Comparison of ENCODE assay signal across 17 cellular contexts in the genomic region with DNA sequence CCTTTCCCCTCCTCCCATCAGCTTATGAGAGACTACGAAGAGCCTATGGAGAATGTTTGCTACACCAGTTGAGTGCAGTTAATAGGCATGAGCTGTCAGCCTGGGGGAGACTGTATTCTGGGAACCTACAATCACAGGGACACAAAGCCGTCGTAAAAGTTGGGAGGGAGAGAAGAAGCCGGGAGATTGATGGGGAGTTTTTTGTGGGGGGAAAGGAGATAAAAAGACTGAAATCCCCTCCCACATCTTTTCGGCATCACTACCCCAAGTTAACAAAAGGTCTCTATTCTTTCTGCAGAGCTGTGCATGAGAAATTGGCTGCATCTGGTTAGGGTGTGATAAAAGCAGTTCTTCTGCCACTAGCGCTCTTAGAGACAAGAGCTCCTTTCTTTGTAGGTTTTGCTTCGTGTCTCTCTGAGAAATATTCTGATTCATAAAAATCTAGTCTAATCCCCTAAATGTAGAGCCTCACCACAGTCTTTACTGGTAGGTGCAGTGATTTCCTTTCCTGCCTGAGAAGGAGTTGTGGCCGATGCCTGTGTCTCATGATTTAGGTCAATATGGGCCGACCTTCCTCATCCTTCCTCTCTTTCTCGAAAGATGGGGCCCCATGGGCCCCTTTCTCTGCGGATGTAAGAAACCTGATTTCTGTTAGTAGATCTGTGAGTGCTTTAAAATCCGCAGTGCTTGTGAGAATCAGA.
DNase-seq lines count a peak whose midpoint lies in the region; ATAC-seq and TF ChIP-seq lines count a peak whose summit lies in the region.
"Had no signal": no experiment of that assay in that cellular context is flagged by ENCODE, and none has a peak within 500 bp of the region (broad histone marks: within the 10 kb centered on the region; RNA-seq: fewer than 3 reads in every experiment).

No MANE protein-coding gene starts in this region.

- no peaks in the 10 kb centered on the region for H4K20me1 ChIP-seq in GM23248 (ENCODE audit: insufficient read depth)

- POLR2A ChIA-PET in CD8-positive, alpha-beta T cell (lab: Charles Lee): no interaction called here

- no peaks in the 10 kb centered on the region for H3K9me2 ChIP-seq in GM23248 (ENCODE audit: insufficient read depth)

- no peak overlapping the region for H2AFZ ChIP-seq in GM23248

- TF ChIP-seq CTCF in CD8-positive, alpha-beta T cell (IDR thresholded peaks at IDR 0.05): no peak
- no peak for TF ChIP-seq CTCF in progenitor cell of endocrine pancreas (IDR thresholded peaks at IDR 0.05; ENCODE audit: unreplicated experiment)

- no peak for ATAC-seq in CD8-positive, alpha-beta T cell
- no peak for ATAC-seq in HG03135 (IDR thresholded peaks at IDR 0.05; ENCODE audit: unreplicated experiment)
- ATAC-seq: right lobe of liver had no signal

- DNase-seq in CD8-positive, alpha-beta T cell: no peak
- DNase-seq in inferior parietal cortex (ENCODE audit: extremely low spot score): peak; percentile 19
- DNase-seq in progenitor cell of endocrine pancreas (ENCODE audit: low spot score, unreplicated experiment): no peak
- DNase-seq in SW480 (ENCODE audit: low spot score): no peak
- no peak for DNase-seq in GM23248
- no peak for DNase-seq in NCI-H345 treated with DMSO at 0.1 percent for 48 hours (lab: John Stamatoyannopoulos, UW; ENCODE audit: unreplicated experiment)
- DNase-seq: activated CD4-positive, CD25-positive, alpha-beta regulatory T cell; effector CD8-positive, alpha-beta T cell; NCI-H1105; NCI-H2107; NCI-H748 treated with DMSO at 0.1 percent for 48 hours; right lobe of liver; T-helper 2 cell had no signal

- no peaks in the 10 kb centered on the region for H3F3A ChIP-seq in GM23248 (ENCODE audit: insufficient read depth)

- intact Hi-C loops in CD8-positive, alpha-beta T cell (cut with DNase I, micrococcal nuclease): no loop called here

- CTCF ChIA-PET in CD8-positive, alpha-beta T cell (lab: Charles Lee): interaction anchor here (0.6 kb wide), 1 partner anchor 797 kb away, joined by 3 read pairs; no protein-coding TSS in a partner anchor

- peaks cover 33% of the 10 kb centered on the region for H3K36me3 ChIP-seq in CD8-positive, alpha-beta T cell (ENCODE audit: insufficient read depth, low read length)
- peaks cover 35% of the 10 kb centered on the region for H3K36me3 ChIP-seq in GM23248 (ENCODE audit: low read depth)

- H3K36me3 Mint-ChIP-seq in CD8-positive, alpha-beta T cell: peaks cover 72% of the 10 kb centered on the region
- H3K36me3 Mint-ChIP-seq in progenitor cell of endocrine pancreas (ENCODE audit: insufficient read depth): peaks cover 27% of the 10 kb centered on the region

- H3K4me1 ChIP-seq in CD8-positive, alpha-beta T cell (ENCODE audit: insufficient read depth, low read length): no peaks in the 10 kb centered on the region
- no peaks in the 10 kb centered on the region for H3K4me1 ChIP-seq in GM23248 (ENCODE audit: insufficient read depth)
- H3K4me1 ChIP-seq: right lobe of liver had no signal

- H3K4me1 Mint-ChIP-seq in CD8-positive, alpha-beta T cell (ENCODE audit: low read depth): no peaks in the 10 kb centered on the region
- no peaks in the 10 kb centered on the region for H3K4me1 Mint-ChIP-seq in progenitor cell of endocrine pancreas (ENCODE audit: low read depth)

- H3K9ac ChIP-seq in GM23248: no peak overlapping the region

- WGBS in GM23248 (ENCODE audit: low coverage in 1 of 2, low lambda C conversion rate in 2 of 2, missing lambda C conversion rate in 2 of 2), 2 experiments: 77 to 82% methylated on average over 12 of the region's 12 CpGs

- no peak overlapping the region for H3K4me2 ChIP-seq in GM23248 (ENCODE audit: unreplicated experiment)

- H3K27ac Mint-ChIP-seq in CD8-positive, alpha-beta T cell: peak overlapping the region; percentile 30
- H3K27ac Mint-ChIP-seq in progenitor cell of endocrine pancreas: peak overlapping the region; percentile 43
- H3K27ac Mint-ChIP-seq: activated T-helper 2 cell treated with anti-CD3 and anti-CD28 coated beads, Interferon-gamma antibody, Interleukin-2, Interleukin-4, amounts not matched to agents 10 μg/mL and 5 μg/mL and 100 μg/mL, durations not matched to agents 14 hours and 24 hours and 36 hours; stimulated activated naive CD8-positive, alpha-beta T cell treated with anti-CD3 and anti-CD28 coated beads, Interleukin-15, Interleukin-2, amounts not matched to agents 100 ng/mL and 50 ng/mL, for 24 hours had no signal

- no peaks in the 10 kb centered on the region for H3K9me3 Mint-ChIP-seq in CD8-positive, alpha-beta T cell
- no peaks in the 10 kb centered on the region for H3K9me3 Mint-ChIP-seq in progenitor cell of endocrine pancreas (ENCODE audit: low read depth)
- H3K9me3 Mint-ChIP-seq: activated T-helper 2 cell treated with anti-CD3 and anti-CD28 coated beads, Interferon-gamma antibody, Interleukin-2, Interleukin-4, amounts not matched to agents 10 μg/mL and 5 μg/mL and 100 μg/mL, durations not matched to agents 14 hours and 24 hours and 36 hours; stimulated activated naive CD8-positive, alpha-beta T cell treated with anti-CD3 and anti-CD28 coated beads, Interleukin-15, Interleukin-2, amounts not matched to agents 100 ng/mL and 50 ng/mL, for 24 hours had no signal

- no peak overlapping the region for H3K27ac ChIP-seq in CD8-positive, alpha-beta T cell (ENCODE audit: low read depth, low read length)
- H3K27ac ChIP-seq in angular gyrus (ENCODE audit: low read depth, low read length) (peak overlapping the region; percentile 48), GM23248 (no peak overlapping the region)
- H3K27ac ChIP-seq: right lobe of liver had no signal

- H3K9me3 ChIP-seq in CD8-positive, alpha-beta T cell (ENCODE audit: low read length): no peaks in the 10 kb centered on the region
- no peaks in the 10 kb centered on the region for H3K9me3 ChIP-seq in GM23248 (ENCODE audit: low read depth)
- H3K9me3 ChIP-seq: right lobe of liver had no signal

- no peak overlapping the region for H3K4me3 Mint-ChIP-seq in CD8-positive, alpha-beta T cell
- H3K4me3 Mint-ChIP-seq in progenitor cell of endocrine pancreas (ENCODE audit: low read depth): no peak overlapping the region
- H3K4me3 Mint-ChIP-seq: stimulated activated naive CD8-positive, alpha-beta T cell treated with anti-CD3 and anti-CD28 coated beads, Interleukin-15, Interleukin-2, amounts not matched to agents 100 ng/mL and 50 ng/mL, for 24 hours had no signal

- H3K79me2 ChIP-seq in GM23248 (ENCODE audit: insufficient read depth): no peaks in the 10 kb centered on the region

- in situ Hi-C loops in GM23248 (cut with MboI): no loop called here

- no peaks in the 10 kb centered on the region for H3K27me3 ChIP-seq in CD8-positive, alpha-beta T cell (ENCODE audit: insufficient read depth, low read length)
- no peaks in the 10 kb centered on the region for H3K27me3 ChIP-seq in GM23248 (replicated peaks; ENCODE audit: insufficient read depth)
- H3K27me3 ChIP-seq: right lobe of liver had no signal

- no peak overlapping the region for H3K4me3 ChIP-seq in CD8-positive, alpha-beta T cell (ENCODE audit: low read depth, low read length)
- H3K4me3 ChIP-seq in GM23248: no peak overlapping the region
- H3K4me3 ChIP-seq: right lobe of liver had no signal

- H3K27me3 Mint-ChIP-seq in CD8-positive, alpha-beta T cell (ENCODE audit: low read depth): no peaks in the 10 kb centered on the region
- H3K27me3 Mint-ChIP-seq in progenitor cell of endocrine pancreas: no peaks in the 10 kb centered on the region
- H3K27me3 Mint-ChIP-seq: stimulated activated naive CD8-positive, alpha-beta T cell treated with anti-CD3 and anti-CD28 coated beads, Interleukin-15, Interleukin-2, amounts not matched to agents 100 ng/mL and 50 ng/mL, for 24 hours had no signal
